In genomic region chrX:51494409-51494808, GRCh38 we compare ENCODE assay signal across 10 cellular contexts. TPM values are rescaled to one million over a fixed set of nuclear protein-coding genes. Genes with fewer than 3 reads are reported as not detected.
A peak's percentile ranks its signal among the peaks of the same experiment; 100 is the strongest.
DNase-seq lines count a peak whose midpoint lies in the region; ATAC-seq and TF ChIP-seq lines count a peak whose summit lies in the region.
"Had no signal": no experiment of that assay in that cellular context is flagged by ENCODE, and none has a peak within 500 bp of the region (broad histone marks: within the 10 kb centered on the region; RNA-seq: fewer than 3 reads in every experiment).

No MANE protein-coding gene starts in this region.

- peaks cover 44% of the 10 kb centered on the region for H3K79me2 ChIP-seq in GM23338 (replicated peaks; ENCODE audit: insufficient read depth)

- H3K36me3 Mint-ChIP-seq in GM23338 (ENCODE audit: low read depth), result peaks cover 3% of the 10 kb centered on the region; the same call in 2 of the 3 replicates
- no peaks in the 10 kb centered on the region for H3K36me3 Mint-ChIP-seq in activated T-helper 17 cell treated with anti-CD3 and anti-CD28 coated beads, Interleukin-2, amount 50 U/mL, for 72 hours (ENCODE audit: low read depth)

- peaks cover 5% of the 10 kb centered on the region for H3K9me3 ChIP-seq in iPS-18c (ENCODE audit: control insufficient read depth, insufficient read depth, low read length)
- no peaks in the 10 kb centered on the region for H3K9me3 ChIP-seq in vagina

- H3K27me3 ChIP-seq in GM23338 (ENCODE audit: insufficient read depth) (0 out of 2 replicates have a peak, but pooled peaks cover 6% of the 10 kb centered on the region), vagina (no peaks in the 10 kb centered on the region)

- peak overlapping the region; percentile 85 for H3K4me2 ChIP-seq in GM23338

- TF ChIP-seq CTCF in AG09319 (IDR thresholded peaks at IDR 0.05; ENCODE audit: low read depth, low read length) (peak; percentile 32), GM23338 (conservative IDR thresholded peaks at IDR 0.05; ENCODE audit: low read depth in 2 of 2) (peak in 1 of 2 experiments; percentile 26; a peak in 1 of 4 replicates), vagina (IDR thresholded peaks at IDR 0.05) (no peak)

- no peak overlapping the region for H3K27ac ChIP-seq in GM23338 (ENCODE audit: low read depth)
- no peak overlapping the region for H3K27ac ChIP-seq in vagina

- no peak for ATAC-seq in GM23338
- no peak for ATAC-seq in activated T-helper 17 cell treated with anti-CD3 and anti-CD28 coated beads, Interleukin-2, amount 50 U/mL, for 72 hours (replicated peaks)
- ATAC-seq in HG02938 (IDR thresholded peaks at IDR 0.05; ENCODE audit: unreplicated experiment), result no peak
- ATAC-seq in GM21367 (IDR thresholded peaks at IDR 0.05; ENCODE audit: unreplicated experiment), result no peak

- H3K9me3 Mint-ChIP-seq in GM23338, result peaks cover 6% of the 10 kb centered on the region
- no peaks in the 10 kb centered on the region for H3K9me3 Mint-ChIP-seq in activated T-helper 17 cell treated with anti-CD3 and anti-CD28 coated beads, Interleukin-2, amount 50 U/mL, for 72 hours

- no peaks in the 10 kb centered on the region for H3K9me2 ChIP-seq in GM23338 (ENCODE audit: insufficient read depth)

- H3K4me3 Mint-ChIP-seq in GM23338, result peak overlapping the region; percentile 82
- peak overlapping the region; percentile 83 for H3K4me3 Mint-ChIP-seq in activated T-helper 17 cell treated with anti-CD3 and anti-CD28 coated beads, Interleukin-2, amount 50 U/mL, for 72 hours

- peaks cover 13% of the 10 kb centered on the region; the same call in 1 of the 2 replicates for H3K4me1 ChIP-seq in GM23338 (ENCODE audit: insufficient read depth)
- H3K4me1 ChIP-seq in vagina, result no peaks in the 10 kb centered on the region

- TF ChIP-seq POLR2A in vagina (IDR thresholded peaks at IDR 0.05), result no peak

- intact Hi-C loops in vagina (cut with DNase I), result no loop called here

- no peak overlapping the region for H2AFZ ChIP-seq in GM23338

- DNase-seq in AG09319 (ENCODE audit: extremely low read depth, low read depth), result no peak
- no peak for DNase-seq in GM23338 (ENCODE audit: low spot score)
- no peak for DNase-seq in vagina (ENCODE audit: extremely low spot score in 2 of 2)
- no peak for DNase-seq in HuH-7.5 (ENCODE audit: low spot score)
- DNase-seq: activated CD4-positive, alpha-beta T cell treated with anti-CD3 and anti-CD28 coated beads for 48 hours; NK-92 treated with Interleukin-12 subunit alpha and Interleukin-12 subunit beta, amount 100 ng/mL, for 24 hours had no signal

- H3K27ac Mint-ChIP-seq in GM23338, result no peak overlapping the region
- no peak overlapping the region for H3K27ac Mint-ChIP-seq in activated T-helper 17 cell treated with anti-CD3 and anti-CD28 coated beads, Interleukin-2, amount 50 U/mL, for 72 hours

- H3K4me1 Mint-ChIP-seq in GM23338, result peaks cover 11% of the 10 kb centered on the region; the same call in 2 of the 3 replicates
- peaks cover 4% of the 10 kb centered on the region for H3K4me1 Mint-ChIP-seq in activated T-helper 17 cell treated with anti-CD3 and anti-CD28 coated beads, Interleukin-2, amount 50 U/mL, for 72 hours

- no peaks in the 10 kb centered on the region for H3F3A ChIP-seq in GM23338 (replicated peaks; ENCODE audit: low read depth)

- H4K20me1 ChIP-seq in GM23338 (replicated peaks; ENCODE audit: insufficient read depth), result peaks cover 8% of the 10 kb centered on the region; the same call in 1 of the 2 replicates

- no peaks in the 10 kb centered on the region for H3K36me3 ChIP-seq in GM23338 (ENCODE audit: insufficient read depth)
- H3K36me3 ChIP-seq in vagina, result no peaks in the 10 kb centered on the region

- H3K27me3 Mint-ChIP-seq in GM23338 (ENCODE audit: insufficient read depth, low read depth, poor library complexity), result no peaks in the 10 kb centered on the region
- peaks cover 5% of the 10 kb centered on the region for H3K27me3 Mint-ChIP-seq in activated T-helper 17 cell treated with anti-CD3 and anti-CD28 coated beads, Interleukin-2, amount 50 U/mL, for 72 hours

- H3K4me3 ChIP-seq in GM23338 (peak overlapping the region; percentile 65), iPS-18c (ENCODE audit: insufficient read depth, low read depth, low read length) (peak overlapping the region; percentile 36; the same call in 1 of the 2 replicates), vagina (no peak overlapping the region)

TF ChIP-seq in GM23338, 12 proteins besides CTCF, POLR2A, EP300 and RAD21 (continues in another document):
- TF ChIP-seq JUNB (IDR thresholded peaks at IDR 0.05; ENCODE audit: unreplicated experiment), result no peak
- TF ChIP-seq EZH2 (IDR thresholded peaks at IDR 0.05; ENCODE audit: low read depth, unreplicated experiment), result no peak
- TF ChIP-seq ZNF114 (CRISPR knock-in tag; IDR thresholded peaks at IDR 0.05), result no peak
- no peak for TF ChIP-seq CREB1 (CRISPR knock-in tag; IDR thresholded peaks at IDR 0.05; ENCODE audit: low read depth)
- no peak for TF ChIP-seq ZNF462 (CRISPR knock-in tag; IDR thresholded peaks at IDR 0.05)
- no peak for TF ChIP-seq STAT1 (IDR thresholded peaks at IDR 0.05; ENCODE audit: unreplicated experiment)

RNA-seq across cellular contexts. Expression of gene NUDT11, which starts 2.0 kb away (rescaled TPM):
- total RNA-seq in GM23338 (2014; rRNA removed; shearing (Covaris generic)), result 39.2 and 52.7 TPM in 2 replicates
- polyA plus RNA-seq in GM23338 (2016; fragmentation: Nextera tagmentation; extraction: Ambion mirVana), result 25.0 and 27.5 TPM in 2 replicates
- total RNA-seq in activated T-helper 17 cell treated with anti-CD3 and anti-CD28 coated beads, Interleukin-2, amount 50 U/mL, for 72 hours, result 1 to 10 TPM; 1.5 to 2.2 TPM
- total RNA-seq in vagina, result 1.5 TPM

Comparison
In these comparisons a context has a peak if more than half of its experiments do, and no peak if none do; other contexts are left out.
1. H3K4me3 ChIP-seq: peak in GM23338 (single experiment) and iPS-18c (single experiment); none in vagina (0 of 2).
2. RNA of gene NUDT11, which starts 2.0 kb away (total RNA-seq): 39.2 to 52.7 TPM in GM23338; 1.5 to 2.2 TPM in activated T-helper 17 cell treated with anti-CD3 and anti-CD28 coated beads, Interleukin-2, amount 50 U/mL, for 72 hours and 1.5 TPM in vagina (single experiment); every median in the first group is over 10 times any median in the second.